Comparison of ENCODE assay signal across 12 cellular contexts in genomic region chr20:37987602-37988290, GRCh38. TPM values are rescaled to one million over a fixed set of nuclear protein-coding genes. Genes with fewer than 3 reads are reported as not detected.
DNase-seq lines count a peak whose midpoint lies in the region; ATAC-seq and TF ChIP-seq lines count a peak whose summit lies in the region.
"Had no signal": no experiment of that assay in that cellular context is flagged by ENCODE, and none has a peak within 500 bp of the region (broad histone marks: within the 10 kb centered on the region; RNA-seq: fewer than 3 reads in every experiment).

No MANE protein-coding gene starts in this region.

- H3K4me1 ChIP-seq in neural progenitor cell = peaks cover 19% of the 10 kb centered on the region
- peaks cover 11% of the 10 kb centered on the region for H3K4me1 ChIP-seq in CD4-positive, alpha-beta memory T cell (ENCODE audit: insufficient read depth, low read length)

- CTCF ChIA-PET in CD4-positive, alpha-beta memory T cell (lab: Charles Lee; ENCODE audit: partially characterized antibody) = no interaction called here

- no peaks in the 10 kb centered on the region for H3K9me3 Mint-ChIP-seq in stimulated activated naive CD8-positive, alpha-beta T cell treated with anti-CD3 and anti-CD28 coated beads, Interleukin-15, amount 100 ng/mL, for 72 hours
- H3K9me3 Mint-ChIP-seq in neural progenitor cell = no peaks in the 10 kb centered on the region
- no peaks in the 10 kb centered on the region for H3K9me3 Mint-ChIP-seq in CD4-positive, alpha-beta memory T cell

- H3K27me3 Mint-ChIP-seq in stimulated activated naive CD8-positive, alpha-beta T cell treated with anti-CD3 and anti-CD28 coated beads, Interleukin-15, amount 100 ng/mL, for 72 hours = no peaks in the 10 kb centered on the region
- no peaks in the 10 kb centered on the region for H3K27me3 Mint-ChIP-seq in neural progenitor cell (ENCODE audit: insufficient read depth, low read depth)
- no peaks in the 10 kb centered on the region for H3K27me3 Mint-ChIP-seq in CD4-positive, alpha-beta memory T cell

- peaks cover 16% of the 10 kb centered on the region for H3F3A ChIP-seq in neural progenitor cell (ENCODE audit: low read depth)

- H3K27me3 ChIP-seq in neural progenitor cell = no peaks in the 10 kb centered on the region
- H3K27me3 ChIP-seq in CD4-positive, alpha-beta memory T cell (ENCODE audit: insufficient read depth, low read length) = no peaks in the 10 kb centered on the region

- H2AFZ ChIP-seq in neural progenitor cell (replicated peaks) = no peak overlapping the region

- no peaks in the 10 kb centered on the region for H3K36me3 ChIP-seq in neural progenitor cell
- peaks cover 5% of the 10 kb centered on the region for H3K36me3 ChIP-seq in CD4-positive, alpha-beta memory T cell (ENCODE audit: insufficient read depth, low read length)

- no peak for DNase-seq in stimulated activated naive CD8-positive, alpha-beta T cell treated with anti-CD3 and anti-CD28 coated beads, Interleukin-15, amount 100 ng/mL, for 72 hours
- no peak for DNase-seq in stimulated activated naive CD8-positive, alpha-beta T cell treated with anti-CD3 and anti-CD28 coated beads, Interleukin-15, Interleukin-2, amounts not matched to agents 100 U/mL and 50 U/mL, for 24 hours
- DNase-seq in fibroblast of peridontal ligament (ENCODE audit: extremely low read depth) (peak; percentile 9), neural progenitor cell (ENCODE audit: low spot score) (no peak)
- DNase-seq in CD4-positive, alpha-beta memory T cell = no peak
- DNase-seq in effector CD8-positive, alpha-beta T cell (lab: John Stamatoyannopoulos, UW) = no peak
- DNase-seq: activated effector memory CD4-positive, alpha-beta T cell treated with Interleukin-2 at 50 U/mL for 16 hours; central memory CD4-positive, alpha-beta T cell; stimulated activated CD4-positive, alpha-beta T cell treated with anti-CD3 and anti-CD28 coated beads, Interleukin-12 subunit alpha, Interleukin-12 subunit beta, amount 100 ng/mL, for 4 hours had no signal

- no peak overlapping the region for H3K9ac ChIP-seq in neural progenitor cell

- peaks cover 13% of the 10 kb centered on the region for H3K36me3 Mint-ChIP-seq in neural progenitor cell
- peaks cover 61 to 71% of the 10 kb centered on the region in 2 donors for H3K36me3 Mint-ChIP-seq in CD4-positive, alpha-beta memory T cell

- H3K27ac Mint-ChIP-seq in stimulated activated naive CD8-positive, alpha-beta T cell treated with anti-CD3 and anti-CD28 coated beads, Interleukin-15, amount 100 ng/mL, for 72 hours = peak overlapping the region; percentile 13 to 76
- H3K27ac Mint-ChIP-seq in neural progenitor cell = peak overlapping the region; percentile 98
- H3K27ac Mint-ChIP-seq in CD4-positive, alpha-beta memory T cell = peak overlapping the region in 1 of 7 donors; percentile 30

- H4K20me1 ChIP-seq in neural progenitor cell (ENCODE audit: low read depth) = peaks cover 5% of the 10 kb centered on the region

- POLR2A ChIA-PET in CD4-positive, alpha-beta memory T cell (lab: Charles Lee; ENCODE audit: partially characterized antibody) = no interaction called here

- no peaks in the 10 kb centered on the region for H3K9me3 ChIP-seq in neural progenitor cell (ENCODE audit: low read depth)
- H3K9me3 ChIP-seq in CD4-positive, alpha-beta memory T cell (ENCODE audit: control insufficient read depth in 1 of 2, low read length in 2 of 2) = no peaks in the 10 kb centered on the region

- no peak overlapping the region for H3K4me3 ChIP-seq in neural progenitor cell
- no peak overlapping the region for H3K4me3 ChIP-seq in CD4-positive, alpha-beta memory T cell (ENCODE audit: low read length in 2 of 2)

- no peak for TF ChIP-seq CTCF in neural progenitor cell (IDR thresholded peaks at IDR 0.05)

- H3K4me3 Mint-ChIP-seq in stimulated activated naive CD8-positive, alpha-beta T cell treated with anti-CD3 and anti-CD28 coated beads, Interleukin-15, amount 100 ng/mL, for 72 hours = no peak overlapping the region
- peak overlapping the region; percentile 57 for H3K4me3 Mint-ChIP-seq in neural progenitor cell
- H3K4me3 Mint-ChIP-seq in CD4-positive, alpha-beta memory T cell = no peak overlapping the region

- intact Hi-C loops in CD4-positive, alpha-beta memory T cell (cut with micrococcal nuclease) = no loop called here

- H3K27ac ChIP-seq in neural progenitor cell = peak overlapping the region; percentile 50
- no peak overlapping the region for H3K27ac ChIP-seq in CD4-positive, alpha-beta memory T cell (ENCODE audit: low read depth, low read length)
- H3K27ac ChIP-seq: HL-60 had no signal

- peaks cover 17% of the 10 kb centered on the region for H3K4me1 Mint-ChIP-seq in stimulated activated naive CD8-positive, alpha-beta T cell treated with anti-CD3 and anti-CD28 coated beads, Interleukin-15, amount 100 ng/mL, for 72 hours
- peaks cover 55% of the 10 kb centered on the region for H3K4me1 Mint-ChIP-seq in neural progenitor cell
- H3K4me1 Mint-ChIP-seq in CD4-positive, alpha-beta memory T cell = peaks cover 15 to 25% (median 19%) of the 10 kb centered on the region in 4 donors

- no peaks in the 10 kb centered on the region for H3K79me2 ChIP-seq in neural progenitor cell (ENCODE audit: low read depth)

- H3K4me2 ChIP-seq in neural progenitor cell = peak overlapping the region; percentile 21

- ATAC-seq in stimulated activated naive CD8-positive, alpha-beta T cell treated with anti-CD3 and anti-CD28 coated beads, Interleukin-15, amount 100 ng/mL, for 72 hours = no peak
- ATAC-seq in stimulated activated naive CD8-positive, alpha-beta T cell treated with anti-CD3 and anti-CD28 coated beads, Interleukin-15, Interleukin-2, amounts not matched to agents 100 U/mL and 50 U/mL, for 24 hours = no peak
- ATAC-seq in GM18519 (IDR thresholded peaks at IDR 0.05; ENCODE audit: low FRiP score, unreplicated experiment) (no peak), HG03432 (IDR thresholded peaks at IDR 0.05; ENCODE audit: unreplicated experiment) (no peak)

RNA-seq across cellular contexts. Expression of gene TTI1, which starts 45.5 kb away (rescaled TPM):
- 52.1 and 55.9 TPM in 2 replicates for total RNA-seq in neural progenitor cell (ENCODE audit: low replicate concordance)
- total RNA-seq in CD4-positive, alpha-beta memory T cell = 10 to 100 TPM; 26.1 to 26.6 TPM
- 10 to 100 TPM; 13.0 to 19.6 TPM for polyA plus RNA-seq in CD4-positive, alpha-beta memory T cell

RNA-seq across cellular contexts. Expression of gene RPRD1B, which starts 45.8 kb away (rescaled TPM):
- total RNA-seq in neural progenitor cell (ENCODE audit: low replicate concordance) = 21.6 and 37.7 TPM in 2 replicates
- 10 to 100 TPM; 42.8 to 43.8 TPM for total RNA-seq in CD4-positive, alpha-beta memory T cell
- polyA plus RNA-seq in CD4-positive, alpha-beta memory T cell = 1 to 10 TPM; 3.7 to 6.6 TPM
